In genomic region chr13:73103238-73103637, GRCh38 we compare ENCODE assay signal across 21 cellular contexts.
"Had no signal": no experiment of that assay in that cellular context is flagged by ENCODE, and none has a peak within 500 bp of the region (broad histone marks: within the 10 kb centered on the region; RNA-seq: fewer than 3 reads in every experiment).

No MANE protein-coding gene starts in this region.

- DNase-seq: effector memory CD4-positive, alpha-beta T cell; heart left ventricle; hypothalamus; kidney glomerular epithelial cell; mammary epithelial cell; mucosa of descending colon; naive thymus-derived CD8-positive, alpha-beta T cell; posterior cingulate gyrus; stimulated activated CD4-positive, alpha-beta T cell treated with anti-CD3 and anti-CD28 coated beads, Interleukin-4, amount 100 ng/mL, for 1 hour; stimulated activated CD8-positive, alpha-beta memory T cell treated with anti-CD3 and anti-CD28 coated beads, Interleukin-4, amount 100 ng/mL, for 48 hours; transverse colon had no signal

- H3K36me3 Mint-ChIP-seq: naive thymus-derived CD8-positive, alpha-beta T cell; stimulated activated effector memory CD8-positive, alpha-beta T cell treated with anti-CD3 and anti-CD28 coated beads, Interleukin-12 subunit alpha, Interleukin-12 subunit beta, amount 100 ng/mL, for 72 hours had no signal

- H3K27ac ChIP-seq: heart left ventricle, neutrophil, right atrium auricular region, thoracic aorta, transverse colon had no signal

- H3K4me1 ChIP-seq: heart left ventricle, right atrium auricular region had no signal

- H3K36me3 ChIP-seq: heart left ventricle, neutrophil, right atrium auricular region, thoracic aorta, transverse colon had no signal

- ATAC-seq: esophagus mucosa; heart left ventricle; mucosa of descending colon; naive thymus-derived CD8-positive, alpha-beta T cell; stimulated activated effector memory CD8-positive, alpha-beta T cell treated with anti-CD3 and anti-CD28 coated beads, Interleukin-12 subunit alpha, Interleukin-12 subunit beta, amount 100 ng/mL, for 72 hours had no signal

- FAIRE-seq: endometrium, frontal cortex, islet of Langerhans, urothelium cell line had no signal

- H3K4me1 Mint-ChIP-seq: stimulated activated effector memory CD8-positive, alpha-beta T cell treated with anti-CD3 and anti-CD28 coated beads, Interleukin-12 subunit alpha, Interleukin-12 subunit beta, amount 100 ng/mL, for 72 hours had no signal

- H3K9me3 Mint-ChIP-seq: stimulated activated effector memory CD8-positive, alpha-beta T cell treated with anti-CD3 and anti-CD28 coated beads, Interleukin-12 subunit alpha, Interleukin-12 subunit beta, amount 100 ng/mL, for 72 hours; stimulated activated naive CD8-positive, alpha-beta T cell treated with anti-CD3 and anti-CD28 coated beads, Interleukin-15, Interleukin-2, amounts not matched to agents 100 ng/mL and 50 ng/mL, for 24 hours had no signal

- H3K9me3 ChIP-seq: heart left ventricle, mucosa of descending colon, neutrophil, right atrium auricular region, thoracic aorta, transverse colon had no signal

- H3K4me3 Mint-ChIP-seq: naive thymus-derived CD8-positive, alpha-beta T cell; stimulated activated effector memory CD8-positive, alpha-beta T cell treated with anti-CD3 and anti-CD28 coated beads, Interleukin-12 subunit alpha, Interleukin-12 subunit beta, amount 100 ng/mL, for 72 hours; stimulated activated naive CD8-positive, alpha-beta T cell treated with anti-CD3 and anti-CD28 coated beads, Interleukin-15, Interleukin-2, amounts not matched to agents 100 ng/mL and 50 ng/mL, for 24 hours had no signal

- H3K27me3 ChIP-seq: neutrophil, right atrium auricular region, transverse colon had no signal

- H3K27ac Mint-ChIP-seq: naive thymus-derived CD8-positive, alpha-beta T cell; stimulated activated effector memory CD8-positive, alpha-beta T cell treated with anti-CD3 and anti-CD28 coated beads, Interleukin-12 subunit alpha, Interleukin-12 subunit beta, amount 100 ng/mL, for 72 hours; stimulated activated naive CD8-positive, alpha-beta T cell treated with anti-CD3 and anti-CD28 coated beads, Interleukin-15, Interleukin-2, amounts not matched to agents 100 ng/mL and 50 ng/mL, for 24 hours had no signal

- H3K4me3 ChIP-seq: heart left ventricle, mucosa of descending colon, right atrium auricular region, thoracic aorta, transverse colon had no signal
